In the genomic region with DNA sequence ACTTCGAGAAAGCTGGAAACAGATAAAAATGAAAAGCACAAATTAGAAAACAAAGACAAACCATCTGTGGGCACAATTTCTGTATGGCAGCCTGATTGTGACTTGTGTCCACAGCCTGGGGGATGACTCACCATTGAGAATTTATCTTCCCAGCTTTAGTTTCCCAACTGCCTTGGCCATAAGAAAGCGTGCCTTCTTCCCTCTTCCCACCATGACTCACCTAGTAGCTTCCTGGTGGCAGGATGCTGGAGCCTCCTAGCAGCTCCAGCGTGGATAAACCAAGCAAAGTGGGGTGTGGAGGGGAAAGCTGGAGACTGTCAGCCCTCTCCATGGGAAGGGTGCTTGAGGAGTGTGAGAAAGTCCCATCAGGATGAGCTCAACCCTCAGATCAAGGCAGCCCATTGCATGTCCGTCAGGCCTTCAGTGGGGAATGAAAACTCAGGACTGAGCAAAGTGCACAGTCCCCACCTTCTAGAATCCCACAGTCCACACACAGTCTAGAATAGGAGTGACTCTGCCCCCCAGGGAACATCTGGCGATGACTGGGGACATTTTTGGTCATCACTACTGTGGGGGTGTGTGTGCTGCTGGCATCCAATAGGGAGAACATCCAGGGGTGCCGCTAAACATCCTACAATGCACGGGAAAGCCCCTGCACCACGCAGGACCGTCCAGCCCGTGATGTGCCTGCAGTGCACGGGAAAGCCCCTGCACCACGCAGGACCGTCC, we compare ENCODE assay signal across 1 cellular context.
A peak's percentile ranks its signal among the peaks of the same experiment; 100 is the strongest.
TF ChIP-seq lines count a peak whose summit lies in the region.

No MANE protein-coding gene starts in this region.

TF ChIP-seq in IMR-90, 13 proteins besides CTCF, POLR2A, EP300 and RAD21:
- no peak for TF ChIP-seq MAZ (IDR thresholded peaks at IDR 0.05; ENCODE audit: borderline replicate concordance, low read depth, low read length)
- TF ChIP-seq CEBPB (IDR thresholded peaks at IDR 0.05; ENCODE audit: low read depth, low read length), result peak; percentile 89
- TF ChIP-seq CHD1 (IDR thresholded peaks at IDR 0.05; ENCODE audit: low read depth, low read length), result no peak
- no peak for TF ChIP-seq MAFK (IDR thresholded peaks at IDR 0.05; ENCODE audit: low read depth, low read length)
- TF ChIP-seq RCOR1 (IDR thresholded peaks at IDR 0.05; ENCODE audit: insufficient replicate concordance, low read length), result peak; percentile 52
- TF ChIP-seq BHLHE40 (IDR thresholded peaks at IDR 0.05; ENCODE audit: low read depth, low read length), result peak; percentile 89
- TF ChIP-seq, protein P1, sequence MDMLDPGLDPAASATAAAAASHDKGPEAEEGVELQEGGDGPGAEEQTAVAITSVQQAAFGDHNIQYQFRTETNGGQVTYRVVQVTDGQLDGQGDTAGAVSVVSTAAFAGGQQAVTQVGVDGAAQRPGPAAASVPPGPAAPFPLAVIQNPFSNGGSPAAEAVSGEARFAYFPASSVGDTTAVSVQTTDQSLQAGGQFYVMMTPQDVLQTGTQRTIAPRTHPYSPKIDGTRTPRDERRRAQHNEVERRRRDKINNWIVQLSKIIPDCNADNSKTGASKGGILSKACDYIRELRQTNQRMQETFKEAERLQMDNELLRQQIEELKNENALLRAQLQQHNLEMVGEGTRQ (IDR thresholded peaks at IDR 0.05; ENCODE audit: low read depth, low read length), result no peak
- TF ChIP-seq SMC3 (IDR thresholded peaks at IDR 0.05; ENCODE audit: low read depth, low read length), result no peak
- peak; percentile 92 for TF ChIP-seq FOS (IDR thresholded peaks at IDR 0.05; ENCODE audit: low read depth, low read length)
